In genomic region chr4:6470502-6471302, GRCh38 we compare ENCODE assay signal across 8 cellular contexts. TPM values are rescaled to one million over a fixed set of nuclear protein-coding genes. Genes with fewer than 3 reads are reported as not detected.
A peak's percentile ranks its signal among the peaks of the same experiment; 100 is the strongest.
DNase-seq lines count a peak whose midpoint lies in the region; ATAC-seq, FAIRE-seq and TF ChIP-seq lines count a peak whose summit lies in the region.

No MANE protein-coding gene starts in this region.

- H3K4me3 ChIP-seq in foreskin fibroblast (ENCODE audit: low read depth in 1 of 2, low read length in 2 of 2): peak overlapping the region; percentile 22 to 38

- intact Hi-C loops in activated CD8-positive, alpha-beta T cell treated with anti-CD3 and anti-CD28 coated beads for 36 hours (cut with micrococcal nuclease): no loop called here

- no peak for FAIRE-seq in HTR-8/SVneo (lab: Jason Lieb, UNC)

- no peaks in the 10 kb centered on the region for H3K36me3 Mint-ChIP-seq in activated CD8-positive, alpha-beta T cell treated with anti-CD3 and anti-CD28 coated beads for 36 hours (ENCODE audit: low read depth)
- H3K36me3 Mint-ChIP-seq in nephron progenitor cell (ENCODE audit: low read depth): no peaks in the 10 kb centered on the region

- H3K9me3 Mint-ChIP-seq in activated CD8-positive, alpha-beta T cell treated with anti-CD3 and anti-CD28 coated beads for 36 hours: no peaks in the 10 kb centered on the region
- H3K9me3 Mint-ChIP-seq in nephron progenitor cell: no peaks in the 10 kb centered on the region

- peaks cover 49% of the 10 kb centered on the region for H3K27me3 Mint-ChIP-seq in activated CD8-positive, alpha-beta T cell treated with anti-CD3 and anti-CD28 coated beads for 36 hours
- H3K27me3 Mint-ChIP-seq in nephron progenitor cell (ENCODE audit: low read depth, poor library complexity): peaks cover 93% of the 10 kb centered on the region

- no peak for TF ChIP-seq CTCF in activated CD8-positive, alpha-beta T cell treated with anti-CD3 and anti-CD28 coated beads for 36 hours (IDR thresholded peaks at IDR 0.05)
- TF ChIP-seq CTCF in foreskin fibroblast (IDR thresholded peaks at IDR 0.05; ENCODE audit: low read depth, low read length) (no peak), nephron progenitor cell (IDR thresholded peaks at IDR 0.05) (no peak)

- no peak overlapping the region for H3K4me3 Mint-ChIP-seq in activated CD8-positive, alpha-beta T cell treated with anti-CD3 and anti-CD28 coated beads for 36 hours
- H3K4me3 Mint-ChIP-seq in nephron progenitor cell: peak overlapping the region; percentile 68

- no peaks in the 10 kb centered on the region for H3K4me1 Mint-ChIP-seq in activated CD8-positive, alpha-beta T cell treated with anti-CD3 and anti-CD28 coated beads for 36 hours (ENCODE audit: low read depth)
- H3K4me1 Mint-ChIP-seq in nephron progenitor cell: no peaks in the 10 kb centered on the region

- H3K27ac Mint-ChIP-seq in activated CD8-positive, alpha-beta T cell treated with anti-CD3 and anti-CD28 coated beads for 36 hours: no peak overlapping the region
- H3K27ac Mint-ChIP-seq in nephron progenitor cell: no peak overlapping the region

- POLR2A ChIA-PET in activated CD8-positive, alpha-beta T cell treated with anti-CD3 and anti-CD28 coated beads for 36 hours (lab: Charles Lee): no interaction called here

- ATAC-seq in activated CD8-positive, alpha-beta T cell treated with anti-CD3 and anti-CD28 coated beads for 36 hours: peak; percentile 60
- ATAC-seq in HG02870 (IDR thresholded peaks at IDR 0.05; ENCODE audit: unreplicated experiment): no peak

- CTCF ChIA-PET in activated CD8-positive, alpha-beta T cell treated with anti-CD3 and anti-CD28 coated beads for 36 hours (lab: Charles Lee): no interaction called here

- DNase-seq in activated CD8-positive, alpha-beta memory T cell treated with anti-CD3 and anti-CD28 coated beads for 24 hours: peak; percentile 57
- no peak for DNase-seq in activated CD8-positive, alpha-beta memory T cell treated with anti-CD3 and anti-CD28 coated beads, Interleukin-2, amount 50 U/mL, for 4 hours
- DNase-seq in activated CD8-positive, alpha-beta T cell treated with anti-CD3 and anti-CD28 coated beads for 36 hours: peak; percentile 12
- DNase-seq in foreskin fibroblast (peak; percentile 19 to 53), nephron progenitor cell (peak; percentile 63), HTR-8/SVneo (ENCODE audit: insufficient read length, low spot score) (no peak), DMS79 treated with DMSO at 0.1 percent for 48 hours (lab: John Stamatoyannopoulos, UW) (no peak)

RNA-seq across cellular contexts. Expression of gene PPP2R2C, which starts 1.7 kb away (rescaled TPM):
- not detected for total RNA-seq in activated CD8-positive, alpha-beta T cell treated with anti-CD3 and anti-CD28 coated beads for 36 hours

Comparison
In these comparisons a context has a peak if more than half of its experiments do, and no peak if none do; other contexts are left out.
1. DNase-seq: peak in activated CD8-positive, alpha-beta memory T cell treated with anti-CD3 and anti-CD28 coated beads for 24 hours (single experiment), activated CD8-positive, alpha-beta T cell treated with anti-CD3 and anti-CD28 coated beads for 36 hours (single experiment), foreskin fibroblast (2 of 2) and nephron progenitor cell (single experiment); none in activated CD8-positive, alpha-beta memory T cell treated with anti-CD3 and anti-CD28 coated beads, Interleukin-2, amount 50 U/mL, for 4 hours (single experiment), HTR-8/SVneo (single experiment) and DMS79 treated with DMSO at 0.1 percent for 48 hours (single experiment).